ENCODE assay signal across 10 cellular contexts in genomic region chr6:35107208-35107607, GRCh38. TPM values are rescaled to one million over a fixed set of nuclear protein-coding genes. Genes with fewer than 3 reads are reported as not detected.
DNase-seq lines count a peak whose midpoint lies in the region; ATAC-seq, FAIRE-seq and TF ChIP-seq lines count a peak whose summit lies in the region.
"Not testable (repeated sequence)": the region's sequence is repeated elsewhere in the genome, so short reads cannot be mapped to it uniquely, and the experiment has no call there.
"Had no signal": no experiment of that assay in that cellular context is flagged by ENCODE, and none has a peak within 500 bp of the region (broad histone marks: within the 10 kb centered on the region; RNA-seq: fewer than 3 reads in every experiment).

No MANE protein-coding gene starts in this region.

- peak overlapping the region in 2 of 3 donors; percentile 62 to 88 for H3K27ac Mint-ChIP-seq in IgD-negative memory B cell
- peak overlapping the region; percentile 58 for H3K27ac Mint-ChIP-seq in activated T-helper 17 cell treated with anti-CD3 and anti-CD28 coated beads, Interleukin-2, amount 50 U/mL, for 72 hours

- DNase-seq in GM06990 (ENCODE audit: extremely low read depth, insufficient read length), result peak; percentile 63
- DNase-seq in Panc1 (ENCODE audit: low read depth, low spot score); endothelial cell of umbilical vein (ENCODE audit: low read depth, low spot score): not testable (repeated sequence)
- DNase-seq in activated CD4-positive, alpha-beta T cell treated with anti-CD3 and anti-CD28 coated beads for 48 hours, result peak; percentile 17
- DNase-seq in stimulated activated CD4-positive, alpha-beta T cell treated with anti-CD3 and anti-CD28 coated beads, Interleukin-4, amount 100 ng/mL, for 1 hour, result peak; percentile 9

- H3K27me3 ChIP-seq in GM06990 (replicated peaks; ENCODE audit: control insufficient read depth, insufficient read depth, low read length); Panc1 (ENCODE audit: control insufficient read depth, insufficient read depth, low read length); endothelial cell of umbilical vein (ENCODE audit: control insufficient read depth in 2 of 2, insufficient read depth in 2 of 2, low read length in 2 of 2): not testable (repeated sequence)

- not testable (repeated sequence) for BruUV-seq in Panc1 (replicated peaks; lab: Mats Ljungman, UMichigan); endothelial cell of umbilical vein (replicated peaks; lab: Mats Ljungman, UMichigan)

- not testable (repeated sequence) for TF ChIP-seq POLR2A in endothelial cell of umbilical vein (IDR thresholded peaks at IDR 0.05; ENCODE audit: low read depth, low read length)

- H3K9ac ChIP-seq in endothelial cell of umbilical vein (replicated peaks; ENCODE audit: extremely low read depth, insufficient read depth, low read length), result not testable (repeated sequence)

- not testable (repeated sequence) for TF ChIP-seq CTCF in GM06990 (IDR thresholded peaks at IDR 0.05; ENCODE audit: insufficient read depth, low read length, poor library complexity, severe bottlenecking); Panc1 (IDR thresholded peaks at IDR 0.05); endothelial cell of umbilical vein (IDR thresholded peaks at IDR 0.05; ENCODE audit: extremely low read depth in 1 of 2, insufficient read depth in 1 of 2, low read depth in 1 of 2, low read length in 2 of 2)

- not testable (repeated sequence) for H3K9me1 ChIP-seq in endothelial cell of umbilical vein (replicated peaks; ENCODE audit: control insufficient read depth, extremely low read depth, insufficient read depth, low read length)

- H3K9me3 ChIP-seq in Panc1 (ENCODE audit: control insufficient read depth, insufficient read depth, low read depth, low read length); endothelial cell of umbilical vein (replicated peaks; ENCODE audit: control insufficient read depth, insufficient read depth, low read length): not testable (repeated sequence)

- H3K36me3 ChIP-seq in GM06990 (ENCODE audit: control insufficient read depth, insufficient read depth, low read length); Panc1 (ENCODE audit: control insufficient read depth, insufficient read depth, low read length); endothelial cell of umbilical vein (ENCODE audit: control insufficient read depth in 2 of 2, extremely low read depth in 1 of 2, insufficient read depth in 2 of 2, low read length in 2 of 2): not testable (repeated sequence)

- intact Hi-C loops in Panc1 (cut with micrococcal nuclease; ENCODE audit: unreplicated experiment); endothelial cell of umbilical vein (cut with micrococcal nuclease): not testable (repeated sequence)

- H3K27me3 Mint-ChIP-seq in IgD-negative memory B cell, result not testable (repeated sequence)
- peaks cover 15% of the 10 kb centered on the region for H3K27me3 Mint-ChIP-seq in activated T-helper 17 cell treated with anti-CD3 and anti-CD28 coated beads, Interleukin-2, amount 50 U/mL, for 72 hours

- ATAC-seq in Panc1, result peak; percentile 42
- ATAC-seq in activated T-helper 17 cell treated with anti-CD3 and anti-CD28 coated beads, Interleukin-2, amount 50 U/mL, for 72 hours (replicated peaks), result peak; percentile 65

- CTCF ChIA-PET in Panc1 (lab: Charles Lee), result not testable (repeated sequence)
- CTCF ChIA-PET in endothelial cell of umbilical vein (lab: Charles Lee), result interaction anchor here (0.6 to 1.6 kb wide), 3 partner anchors 9 to 120 kb away, joined by 3 to 7 read pairs (median 3); no protein-coding TSS in a partner anchor

- H3K4me1 ChIP-seq in Panc1 (ENCODE audit: control insufficient read depth, insufficient read depth, low read length); endothelial cell of umbilical vein (ENCODE audit: control insufficient read depth, extremely low read depth, insufficient read depth, low read length): not testable (repeated sequence)

- H3K4me1 Mint-ChIP-seq in IgD-negative memory B cell, result peaks cover 5 to 15% (median 7%) of the 10 kb centered on the region in 3 donors
- not testable (repeated sequence) for H3K4me1 Mint-ChIP-seq in activated T-helper 17 cell treated with anti-CD3 and anti-CD28 coated beads, Interleukin-2, amount 50 U/mL, for 72 hours

- not testable (repeated sequence) for H3K27ac ChIP-seq in Panc1 (ENCODE audit: low read length); endothelial cell of umbilical vein (ENCODE audit: insufficient read depth, low read depth, low read length)

- H3K4me3 Mint-ChIP-seq in IgD-negative memory B cell, result peak overlapping the region in 3 of 4 donors; percentile 24 to 84 (median 59)
- H3K4me3 Mint-ChIP-seq in activated T-helper 17 cell treated with anti-CD3 and anti-CD28 coated beads, Interleukin-2, amount 50 U/mL, for 72 hours, result peak overlapping the region; percentile 23

- POLR2A ChIA-PET in Panc1 (lab: Charles Lee); endothelial cell of umbilical vein (lab: Charles Lee): not testable (repeated sequence)

- in situ Hi-C loops in Panc1 (cut with HindIII; ENCODE audit: low pct_unique_long_range_greater_than_20kb, low sequenced_read_pairs), result not testable (repeated sequence)

- dilution Hi-C loops in endothelial cell of umbilical vein (cut with MboI; ENCODE audit: extremely low pct_ligation_motif_present, low sequenced_read_pairs), result not testable (repeated sequence)

- H3K4me3 ChIP-seq in GM06990 (replicated peaks; ENCODE audit: low read depth, low read length); Panc1 (ENCODE audit: low read depth in 2 of 2, low read length in 2 of 2); endothelial cell of umbilical vein (replicated peaks in 1 of 3; ENCODE audit: insufficient read depth in 1 of 3, low read depth in 1 of 3, low read length in 3 of 3): not testable (repeated sequence)

- H2AFZ ChIP-seq in endothelial cell of umbilical vein (ENCODE audit: low read depth, low read length), result not testable (repeated sequence)

- H3K9me3 Mint-ChIP-seq in IgD-negative memory B cell, result peaks cover 3 to 15% (median 5%) of the 10 kb centered on the region in 3 donors
- H3K9me3 Mint-ChIP-seq in activated T-helper 17 cell treated with anti-CD3 and anti-CD28 coated beads, Interleukin-2, amount 50 U/mL, for 72 hours, result not testable (repeated sequence)

- not testable (repeated sequence) for H3K79me2 ChIP-seq in endothelial cell of umbilical vein (ENCODE audit: control insufficient read depth, insufficient read depth, low read length)

- peak; percentile 52 for FAIRE-seq in endothelial cell of umbilical vein (lab: Jason Lieb, UNC)

- not testable (repeated sequence) for H4K20me1 ChIP-seq in endothelial cell of umbilical vein (replicated peaks; ENCODE audit: control insufficient read depth, extremely low read depth, insufficient read depth, low read length)

- not testable (repeated sequence) for H3K36me3 Mint-ChIP-seq in IgD-negative memory B cell; activated T-helper 17 cell treated with anti-CD3 and anti-CD28 coated beads, Interleukin-2, amount 50 U/mL, for 72 hours (ENCODE audit: low read depth)

- H3K4me2 ChIP-seq in endothelial cell of umbilical vein (ENCODE audit: insufficient read depth, low read length), result not testable (repeated sequence)

RNA-seq across cellular contexts. Expression of gene TCP11, which starts 33.9 kb away (rescaled TPM):
- not detected for polyA plus RNA-seq in IgD-negative memory B cell
- not detected for total RNA-seq in Panc1 (2021; ENCODE audit: unreplicated experiment)
- not detected for polyA plus RNA-seq in Panc1 (2012; ENCODE audit: insufficient read length)
- total RNA-seq in activated T-helper 17 cell treated with anti-CD3 and anti-CD28 coated beads, Interleukin-2, amount 50 U/mL, for 72 hours, result not detected
- not detected in 2 replicates for total RNA-seq in endothelial cell of umbilical vein
- 0.18 TPM in 2 replicates for polyA plus RNA-seq in endothelial cell of umbilical vein
- 0.05 and 0.14 TPM in 2 replicates for polyA plus RNA-seq in endothelial cell of umbilical vein (2011; cell fraction: cytosol; rRNA removed)
- polyA plus RNA-seq in endothelial cell of umbilical vein (2011; cell fraction: nucleus; rRNA removed), result 0.14 TPM in 1 of 2 replicates, not detected in the other
- polyA plus RNA-seq in endothelial cell of umbilical vein (2012), result not detected in 2 replicates
- 0.32 TPM in 1 of 2 replicates, not detected in the other for polyA minus RNA-seq in endothelial cell of umbilical vein
- polyA minus RNA-seq in endothelial cell of umbilical vein (2011; cell fraction: cytosol; rRNA and poly(A)+ RNA removed), result not detected
- polyA minus RNA-seq in endothelial cell of umbilical vein (2011; cell fraction: nucleus; rRNA and poly(A)+ RNA removed), result not detected in 2 replicates
- total RNA-seq: Caco-2; CD4-positive, alpha-beta memory T cell; GM23248 had no signal
- polyA plus RNA-seq: CD4-positive, alpha-beta memory T cell; GM23248 had no signal
